Comparison of ENCODE assay signal across 18 cellular contexts in genomic region chr6:81215092-81215432, GRCh38.
A peak's percentile ranks its signal among the peaks of the same experiment; 100 is the strongest.
DNase-seq lines count a peak whose midpoint lies in the region; ATAC-seq and TF ChIP-seq lines count a peak whose summit lies in the region.
"Had no signal": no experiment of that assay in that cellular context is flagged by ENCODE, and none has a peak within 500 bp of the region (broad histone marks: within the 10 kb centered on the region; RNA-seq: fewer than 3 reads in every experiment).

No MANE protein-coding gene starts in this region.

- TF ChIP-seq RAD21 in HCT116 (IDR thresholded peaks at IDR 0.05; ENCODE audit: low read depth): no peak

- no peak overlapping the region for H3K4me2 ChIP-seq in HCT116 (ENCODE audit: low read length)
- H3K4me2 ChIP-seq: A549 had no signal

- no peak overlapping the region for H3K4me3 Mint-ChIP-seq in stimulated activated effector memory CD8-positive, alpha-beta T cell treated with anti-CD3 and anti-CD28 coated beads, Interleukin-12 subunit alpha, Interleukin-12 subunit beta, amount 100 ng/mL, for 72 hours
- H3K4me3 Mint-ChIP-seq: CD4-positive, alpha-beta T cell; T-helper 17 cell had no signal

- H3K27ac ChIP-seq in HCT116 (ENCODE audit: low read depth, low read length): no peak overlapping the region
- H3K27ac ChIP-seq: A549, SJSA1 had no signal

- H3K36me3 Mint-ChIP-seq in stimulated activated effector memory CD8-positive, alpha-beta T cell treated with anti-CD3 and anti-CD28 coated beads, Interleukin-12 subunit alpha, Interleukin-12 subunit beta, amount 100 ng/mL, for 72 hours: no peaks in the 10 kb centered on the region

- no peaks in the 10 kb centered on the region for H3K79me2 ChIP-seq in HCT116 (ENCODE audit: insufficient read depth, low read length)

- H3K9me3 Mint-ChIP-seq in stimulated activated effector memory CD8-positive, alpha-beta T cell treated with anti-CD3 and anti-CD28 coated beads, Interleukin-12 subunit alpha, Interleukin-12 subunit beta, amount 100 ng/mL, for 72 hours: peaks cover 11% of the 10 kb centered on the region

- H3K27ac Mint-ChIP-seq in stimulated activated effector memory CD8-positive, alpha-beta T cell treated with anti-CD3 and anti-CD28 coated beads, Interleukin-12 subunit alpha, Interleukin-12 subunit beta, amount 100 ng/mL, for 72 hours: no peak overlapping the region
- H3K27ac Mint-ChIP-seq: CD4-positive, alpha-beta T cell; T-helper 17 cell had no signal

- TF ChIP-seq CTCF in HCT116 (IDR thresholded peaks at IDR 0.05 in 2 of 3, conservative IDR thresholded peaks at IDR 0.05 in 1 of 3; ENCODE audit: borderline replicate concordance in 1 of 3, insufficient read depth in 1 of 3, low read depth in 2 of 3, low read length in 2 of 3): no peak

- no peaks in the 10 kb centered on the region for H3K36me3 ChIP-seq in HCT116 (ENCODE audit: control insufficient read depth in 1 of 2, insufficient read depth in 2 of 2, low read length in 2 of 2)
- H3K36me3 ChIP-seq: SJSA1 had no signal

- CTCF ChIA-PET in HCT116 (lab: Charles Lee): no interaction called here

- no peaks in the 10 kb centered on the region for H3K4me1 Mint-ChIP-seq in stimulated activated effector memory CD8-positive, alpha-beta T cell treated with anti-CD3 and anti-CD28 coated beads, Interleukin-12 subunit alpha, Interleukin-12 subunit beta, amount 100 ng/mL, for 72 hours
- H3K4me1 Mint-ChIP-seq: T-helper 17 cell had no signal

- H3K27me3 ChIP-seq in HCT116 (ENCODE audit: insufficient read depth, low read length): no peaks in the 10 kb centered on the region
- H3K27me3 ChIP-seq: SJSA1 had no signal

- intact Hi-C loops in HCT116 (cut with micrococcal nuclease): no loop called here

- no peak overlapping the region for H3K4me3 ChIP-seq in HCT116 (replicated peaks in 1 of 2; ENCODE audit: low read depth in 1 of 2, low read length in 2 of 2)
- H3K4me3 ChIP-seq: A549, SJSA1 had no signal

- no peak overlapping the region for H3K9ac ChIP-seq in HCT116 (ENCODE audit: low read length)

- H3K4me1 ChIP-seq in HCT116 (ENCODE audit: control insufficient read depth in 1 of 2, insufficient read depth in 2 of 2, low read length in 2 of 2): no peaks in the 10 kb centered on the region
- H3K4me1 ChIP-seq: A549, Caco-2, SJSA1 had no signal

- ATAC-seq in HCT116 (peak; percentile 34; the same call in 1 of the 2 replicates), HG03108 (IDR thresholded peaks at IDR 0.05; ENCODE audit: unreplicated experiment) (no peak), GM18498 (IDR thresholded peaks at IDR 0.05; ENCODE audit: unreplicated experiment) (no peak)
- ATAC-seq in stimulated activated effector memory CD8-positive, alpha-beta T cell treated with anti-CD3 and anti-CD28 coated beads, Interleukin-12 subunit alpha, Interleukin-12 subunit beta, amount 100 ng/mL, for 72 hours: peak; percentile 45
- ATAC-seq: A549, T-helper 17 cell had no signal

- POLR2A ChIA-PET in HCT116 (lab: Charles Lee): no interaction called here

- H3K9me2 ChIP-seq in HCT116 (ENCODE audit: insufficient read depth): no peaks in the 10 kb centered on the region

- H3K9me3 ChIP-seq in HCT116 (ENCODE audit: control insufficient read depth in 1 of 2, insufficient read depth in 1 of 2, low read depth in 1 of 2, low read length in 2 of 2): no peaks in the 10 kb centered on the region
- H3K9me3 ChIP-seq: A549, Caco-2, SJSA1 had no signal

- DNase-seq in DMS53 (lab: John Stamatoyannopoulos, UW): peak; percentile 97
- DNase-seq in HCT116 (ENCODE audit: low read depth, low spot score): no peak
- DNase-seq in SHP77 (lab: John Stamatoyannopoulos, UW): peak; percentile 97 to 98
- DNase-seq in stimulated activated effector memory CD8-positive, alpha-beta T cell treated with anti-CD3 and anti-CD28 coated beads, Interleukin-12 subunit alpha, Interleukin-12 subunit beta, amount 100 ng/mL, for 72 hours (ENCODE audit: low spot score in 2 of 2): no peak
- DNase-seq in Kasumi-1 (lab: John Stamatoyannopoulos, UW): no peak
- DNase-seq: Caco-2; CD4-positive, alpha-beta T cell; DMS79 treated with DMSO at 0.1 percent for 48 hours; GOT3; NCI-H1092 treated with DMSO at 0.1 percent for 48 hours; NCI-H1694 treated with DMSO at 0.1 percent for 48 hours; NCI-H2227 treated with DMSO at 0.1 percent for 48 hours; NCI-H524 treated with DMSO at 0.1 percent for 48 hours; T-helper 17 cell had no signal

- RAD21 ChIA-PET in HCT116 (lab: Charles Lee; ENCODE audit: low non-redundant PET in 1 of 2, low total read pairs in 2 of 2, uncharacterized antibody in 2 of 2, unreplicated experiment in 2 of 2): no interaction called here

- no peak overlapping the region for H2AFZ ChIP-seq in HCT116 (ENCODE audit: low read depth, low read length, poor library complexity, severe bottlenecking)

- H4K20me1 ChIP-seq in HCT116 (ENCODE audit: insufficient read depth): no peaks in the 10 kb centered on the region

- no peak for TF ChIP-seq POLR2A in HCT116 (IDR thresholded peaks at IDR 0.05; ENCODE audit: borderline replicate concordance, extremely low read depth, insufficient read depth, insufficient read length)

- no TSS peak for BruUV-seq in HCT116 (replicated peaks; lab: Mats Ljungman, UMichigan)

TF ChIP-seq in HCT116, 20 proteins besides CTCF, POLR2A, EP300 and RAD21:
- TF ChIP-seq POLR2AphosphoS5 (IDR thresholded peaks at IDR 0.05; ENCODE audit: low read depth, low read length) (no peak), CBX3 (IDR thresholded peaks at IDR 0.05; ENCODE audit: low read depth) (no peak), ZFX (IDR thresholded peaks at IDR 0.05) (no peak), ZNF274 (IDR thresholded peaks at IDR 0.05; ENCODE audit: low read depth, low read length) (no peak), CEBPB (IDR thresholded peaks at IDR 0.05; ENCODE audit: low read depth) (no peak), FOSL1 (IDR thresholded peaks at IDR 0.05; ENCODE audit: low read depth) (no peak), SRF (IDR thresholded peaks at IDR 0.05; ENCODE audit: low read depth) (no peak), ATF3 (IDR thresholded peaks at IDR 0.05) (no peak)

Comparison
In these comparisons a context has a peak if more than half of its experiments do, and no peak if none do; other contexts are left out.
1. DNase-seq: peak in DMS53 (single experiment) and SHP77 (2 of 2); none in HCT116 (single experiment), stimulated activated effector memory CD8-positive, alpha-beta T cell treated with anti-CD3 and anti-CD28 coated beads, Interleukin-12 subunit alpha, Interleukin-12 subunit beta, amount 100 ng/mL, for 72 hours (0 of 2) and Kasumi-1 (0 of 2).
2. ATAC-seq: peak in HCT116 (single experiment) and stimulated activated effector memory CD8-positive, alpha-beta T cell treated with anti-CD3 and anti-CD28 coated beads, Interleukin-12 subunit alpha, Interleukin-12 subunit beta, amount 100 ng/mL, for 72 hours (single experiment); none in HG03108 (single experiment) and GM18498 (single experiment).